10 cellular contexts compared by ENCODE assay signal in genomic region chr2:125373293-125373692, GRCh38.
"Had no signal": no experiment of that assay in that cellular context is flagged by ENCODE, and none has a peak within 500 bp of the region (broad histone marks: within the 10 kb centered on the region; RNA-seq: fewer than 3 reads in every experiment).

No MANE protein-coding gene starts in this region.

- H3K27ac ChIP-seq: GM23248, HL-60 had no signal

- H3K4me1 ChIP-seq: HAP-1 had no signal

- DNase-seq: GM23248, GOT3, H7, HFFc6, IMR-90, KG1 had no signal

- H2AFZ ChIP-seq: GM23248 had no signal

- ATAC-seq: HCT116, K562 had no signal

- H3K9me3 ChIP-seq: HAP-1 had no signal

- H3K36me3 ChIP-seq: HAP-1 had no signal

- H3K4me3 ChIP-seq: GM23248, HAP-1, K562 had no signal

- H3K9ac ChIP-seq: GM23248 had no signal

- FAIRE-seq: K562 had no signal
